1 cellular context compared by ENCODE assay signal in the genomic region with DNA sequence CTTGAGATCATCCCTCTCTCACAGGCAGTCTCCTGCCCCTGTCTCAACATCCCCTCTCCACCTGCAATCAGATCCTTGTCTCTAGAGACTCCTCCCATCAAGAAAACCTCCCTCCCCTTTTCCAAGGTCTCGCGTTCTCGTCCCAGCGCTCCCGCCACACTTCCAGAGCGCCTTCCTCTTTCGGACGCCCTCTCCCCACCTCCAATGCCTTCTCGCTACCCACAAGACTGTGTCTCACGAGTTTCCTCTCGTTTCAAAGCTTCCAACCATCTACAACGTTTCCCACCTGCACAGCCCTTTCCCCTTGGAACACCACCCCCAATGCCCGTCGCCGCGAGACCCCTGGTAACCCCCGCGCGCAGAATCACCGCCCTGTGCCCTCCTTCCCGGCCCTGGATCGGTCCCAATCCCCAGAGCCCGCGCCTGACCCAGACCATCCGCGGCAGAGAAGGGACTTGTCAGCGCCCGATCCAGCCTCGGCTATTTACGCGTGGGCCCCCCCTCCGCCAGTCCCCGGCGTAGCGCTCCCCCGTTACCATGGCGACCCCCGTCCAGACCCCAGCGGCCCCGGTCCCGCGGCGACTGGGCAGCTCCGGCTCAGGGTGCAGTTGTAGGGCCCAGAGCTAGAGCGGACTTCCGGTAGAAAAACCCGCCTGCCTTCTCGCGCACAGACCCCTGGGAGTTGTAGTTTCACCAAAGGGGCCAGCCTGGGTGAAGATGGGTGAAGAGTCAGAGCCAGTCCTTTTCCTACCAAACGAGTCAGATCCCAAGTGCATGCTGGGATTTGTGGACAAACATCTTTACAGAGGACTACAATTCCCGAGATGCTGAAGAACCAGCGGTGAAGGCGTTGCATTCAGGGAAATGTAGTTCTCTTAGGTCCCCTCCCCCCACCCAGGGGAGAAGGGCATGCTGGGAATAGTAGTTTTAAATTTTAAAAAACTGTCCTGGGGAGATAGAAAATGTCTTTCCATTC.
A peak's percentile ranks its signal among the peaks of the same experiment; 100 is the strongest.
TF ChIP-seq lines count a peak whose summit lies in the region.

A gene (minus strand): TSS at position 619 of the 976 bp plus-strand sequence. CDS start 80 bp downstream, at position 539.

TF ChIP-seq in K562, 482 proteins besides CTCF, POLR2A, EP300 and RAD21 (continued from another document and continues in another):
- TF ChIP-seq, protein P1, sequence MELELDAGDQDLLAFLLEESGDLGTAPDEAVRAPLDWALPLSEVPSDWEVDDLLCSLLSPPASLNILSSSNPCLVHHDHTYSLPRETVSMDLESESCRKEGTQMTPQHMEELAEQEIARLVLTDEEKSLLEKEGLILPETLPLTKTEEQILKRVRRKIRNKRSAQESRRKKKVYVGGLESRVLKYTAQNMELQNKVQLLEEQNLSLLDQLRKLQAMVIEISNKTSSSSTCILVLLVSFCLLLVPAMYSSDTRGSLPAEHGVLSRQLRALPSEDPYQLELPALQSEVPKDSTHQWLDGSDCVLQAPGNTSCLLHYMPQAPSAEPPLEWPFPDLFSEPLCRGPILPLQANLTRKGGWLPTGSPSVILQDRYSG (tag; conservative IDR thresholded peaks at IDR 0.05; ENCODE audit: low read depth): peak; percentile 85
- TF ChIP-seq, protein P2, sequence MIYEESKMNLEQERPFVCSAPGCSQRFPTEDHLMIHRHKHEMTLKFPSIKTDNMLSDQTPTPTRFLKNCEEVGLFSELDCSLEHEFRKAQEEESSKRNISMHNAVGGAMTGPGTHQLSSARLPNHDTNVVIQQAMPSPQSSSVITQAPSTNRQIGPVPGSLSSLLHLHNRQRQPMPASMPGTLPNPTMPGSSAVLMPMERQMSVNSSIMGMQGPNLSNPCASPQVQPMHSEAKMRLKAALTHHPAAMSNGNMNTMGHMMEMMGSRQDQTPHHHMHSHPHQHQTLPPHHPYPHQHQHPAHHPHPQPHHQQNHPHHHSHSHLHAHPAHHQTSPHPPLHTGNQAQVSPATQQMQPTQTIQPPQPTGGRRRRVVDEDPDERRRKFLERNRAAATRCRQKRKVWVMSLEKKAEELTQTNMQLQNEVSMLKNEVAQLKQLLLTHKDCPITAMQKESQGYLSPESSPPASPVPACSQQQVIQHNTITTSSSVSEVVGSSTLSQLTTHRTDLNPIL (CRISPR knock-in tag; IDR thresholded peaks at IDR 0.05): no peak
- TF ChIP-seq NR2C1 (IDR thresholded peaks at IDR 0.05) (peak; percentile 79), NR2C1 (tag; IDR thresholded peaks at IDR 0.05) (peak; percentile 94), RBM17 (IDR thresholded peaks at IDR 0.05; ENCODE audit: borderline replicate concordance, low read depth, low read length) (no peak), KDM1A (IDR thresholded peaks at IDR 0.05) (no peak), FOXJ3 (CRISPR knock-in tag; IDR thresholded peaks at IDR 0.05) (no peak), GATAD2A (IDR thresholded peaks at IDR 0.05) (no peak), DIDO1 (tag; IDR thresholded peaks at IDR 0.05; ENCODE audit: low read depth) (no peak), GTF2F1 (IDR thresholded peaks at IDR 0.05; ENCODE audit: low read depth, low read length) (no peak), POU5F1 (IDR thresholded peaks at IDR 0.05; ENCODE audit: borderline replicate concordance, low read depth, low read length, partially characterized antibody) (peak; percentile 92), EGR1 (conservative IDR thresholded peaks at IDR 0.05) (no peak), NRF1 (conservative IDR thresholded peaks at IDR 0.05 in 1 of 2, IDR thresholded peaks at IDR 0.05 in 1 of 2) (peak; percentile 74 to 78), HDAC1 (IDR thresholded peaks at IDR 0.05) (peak in 1 of 2 experiments; percentile 84; a peak in 2 of 4 replicates), TRIM24 (IDR thresholded peaks at IDR 0.05) (no peak), CAMTA2 (CRISPR knock-in tag; conservative IDR thresholded peaks at IDR 0.05) (no peak), KHSRP (IDR thresholded peaks at IDR 0.05) (no peak), CBX5 (IDR thresholded peaks at IDR 0.05; ENCODE audit: borderline replicate concordance, low read depth) (no peak), HMGN3 (IDR thresholded peaks at IDR 0.05; ENCODE audit: borderline replicate concordance, extremely low read depth, insufficient read length, low read depth, low read length) (peak; percentile 62), NR1H2 (CRISPR knock-in tag; IDR thresholded peaks at IDR 0.05) (0 out of 2 replicates have a peak, but pooled peaks have one; percentile 5), SRSF1 (IDR thresholded peaks at IDR 0.05; ENCODE audit: low read depth, low read length) (no peak), ATF1 (CRISPR knock-in tag; IDR thresholded peaks at IDR 0.05) (no peak), ATF1 (tag; IDR thresholded peaks at IDR 0.05) (peak; percentile 84), HDAC3 (IDR thresholded peaks at IDR 0.05; ENCODE audit: borderline replicate concordance, partially characterized antibody) (no peak), TAF15 (IDR thresholded peaks at IDR 0.05; ENCODE audit: low read depth, low read length) (no peak), TEAD2 (tag; IDR thresholded peaks at IDR 0.05) (no peak; the same call in 1 of the 2 replicates), TARDBP (IDR thresholded peaks at IDR 0.05) (no peak; the same call in 1 of the 2 replicates), SNIP1 (IDR thresholded peaks at IDR 0.05; ENCODE audit: low read depth) (no peak), PURB (CRISPR knock-in tag; IDR thresholded peaks at IDR 0.05; ENCODE audit: low read depth) (no peak), BRD9 (IDR thresholded peaks at IDR 0.05; ENCODE audit: low read depth, partially characterized antibody) (no peak), ILK (tag; IDR thresholded peaks at IDR 0.05; ENCODE audit: borderline replicate concordance, low read depth) (no peak), CBX1 (IDR thresholded peaks at IDR 0.05; ENCODE audit: low read depth) (0 out of 2 replicates have a peak, but pooled peaks have one; percentile 41), LEF1 (IDR thresholded peaks at IDR 0.05) (no peak), ELF4 (CRISPR knock-in tag; IDR thresholded peaks at IDR 0.05) (peak; percentile 39), ZNF551 (CRISPR knock-in tag; IDR thresholded peaks at IDR 0.05) (no peak), SLC30A9 (CRISPR knock-in tag; IDR thresholded peaks at IDR 0.05) (no peak), HCFC1 (IDR thresholded peaks at IDR 0.05; ENCODE audit: low read depth, low read length) (peak; percentile 99)
- TF ChIP-seq, protein P3, sequence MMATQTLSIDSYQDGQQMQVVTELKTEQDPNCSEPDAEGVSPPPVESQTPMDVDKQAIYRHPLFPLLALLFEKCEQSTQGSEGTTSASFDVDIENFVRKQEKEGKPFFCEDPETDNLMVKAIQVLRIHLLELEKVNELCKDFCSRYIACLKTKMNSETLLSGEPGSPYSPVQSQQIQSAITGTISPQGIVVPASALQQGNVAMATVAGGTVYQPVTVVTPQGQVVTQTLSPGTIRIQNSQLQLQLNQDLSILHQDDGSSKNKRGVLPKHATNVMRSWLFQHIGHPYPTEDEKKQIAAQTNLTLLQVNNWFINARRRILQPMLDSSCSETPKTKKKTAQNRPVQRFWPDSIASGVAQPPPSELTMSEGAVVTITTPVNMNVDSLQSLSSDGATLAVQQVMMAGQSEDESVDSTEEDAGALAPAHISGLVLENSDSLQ (IDR thresholded peaks at IDR 0.05): 0 out of 2 replicates have a peak, but pooled peaks have one; percentile 3
- TF ChIP-seq, protein P4, sequence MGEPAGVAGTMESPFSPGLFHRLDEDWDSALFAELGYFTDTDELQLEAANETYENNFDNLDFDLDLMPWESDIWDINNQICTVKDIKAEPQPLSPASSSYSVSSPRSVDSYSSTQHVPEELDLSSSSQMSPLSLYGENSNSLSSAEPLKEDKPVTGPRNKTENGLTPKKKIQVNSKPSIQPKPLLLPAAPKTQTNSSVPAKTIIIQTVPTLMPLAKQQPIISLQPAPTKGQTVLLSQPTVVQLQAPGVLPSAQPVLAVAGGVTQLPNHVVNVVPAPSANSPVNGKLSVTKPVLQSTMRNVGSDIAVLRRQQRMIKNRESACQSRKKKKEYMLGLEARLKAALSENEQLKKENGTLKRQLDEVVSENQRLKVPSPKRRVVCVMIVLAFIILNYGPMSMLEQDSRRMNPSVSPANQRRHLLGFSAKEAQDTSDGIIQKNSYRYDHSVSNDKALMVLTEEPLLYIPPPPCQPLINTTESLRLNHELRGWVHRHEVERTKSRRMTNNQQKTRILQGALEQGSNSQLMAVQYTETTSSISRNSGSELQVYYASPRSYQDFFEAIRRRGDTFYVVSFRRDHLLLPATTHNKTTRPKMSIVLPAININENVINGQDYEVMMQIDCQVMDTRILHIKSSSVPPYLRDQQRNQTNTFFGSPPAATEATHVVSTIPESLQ (CRISPR knock-in tag; IDR thresholded peaks at IDR 0.05): no peak
- TF ChIP-seq, protein P5, sequence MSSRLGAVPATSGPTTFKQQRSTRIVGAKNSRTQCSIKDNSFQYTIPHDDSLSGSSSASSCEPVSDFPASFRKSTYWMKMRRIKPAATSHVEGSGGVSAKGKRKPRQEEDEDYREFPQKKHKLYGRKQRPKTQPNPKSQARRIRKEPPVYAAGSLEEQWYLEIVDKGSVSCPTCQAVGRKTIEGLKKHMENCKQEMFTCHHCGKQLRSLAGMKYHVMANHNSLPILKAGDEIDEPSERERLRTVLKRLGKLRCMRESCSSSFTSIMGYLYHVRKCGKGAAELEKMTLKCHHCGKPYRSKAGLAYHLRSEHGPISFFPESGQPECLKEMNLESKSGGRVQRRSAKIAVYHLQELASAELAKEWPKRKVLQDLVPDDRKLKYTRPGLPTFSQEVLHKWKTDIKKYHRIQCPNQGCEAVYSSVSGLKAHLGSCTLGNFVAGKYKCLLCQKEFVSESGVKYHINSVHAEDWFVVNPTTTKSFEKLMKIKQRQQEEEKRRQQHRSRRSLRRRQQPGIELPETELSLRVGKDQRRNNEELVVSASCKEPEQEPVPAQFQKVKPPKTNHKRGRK (tag; IDR thresholded peaks at IDR 0.05): no peak
- TF ChIP-seq, protein P6, sequence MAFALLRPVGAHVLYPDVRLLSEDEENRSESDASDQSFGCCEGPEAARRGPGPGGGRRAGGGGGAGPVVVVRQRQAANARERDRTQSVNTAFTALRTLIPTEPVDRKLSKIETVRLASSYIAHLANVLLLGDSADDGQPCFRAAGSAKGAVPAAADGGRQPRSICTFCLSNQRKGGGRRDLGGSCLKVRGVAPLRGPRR (CRISPR knock-in tag; IDR thresholded peaks at IDR 0.05): no peak
- TF ChIP-seq, protein P7, sequence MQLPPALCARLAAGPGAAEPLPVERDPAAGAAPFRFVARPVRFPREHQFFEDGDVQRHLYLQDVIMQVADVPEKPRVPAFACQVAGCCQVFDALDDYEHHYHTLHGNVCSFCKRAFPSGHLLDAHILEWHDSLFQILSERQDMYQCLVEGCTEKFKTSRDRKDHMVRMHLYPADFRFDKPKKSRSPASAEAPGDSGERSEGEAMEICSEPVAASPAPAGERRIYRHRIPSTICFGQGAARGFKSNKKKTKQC (CRISPR knock-in tag; IDR thresholded peaks at IDR 0.05): 0 out of 2 replicates have a peak, but pooled peaks have one; percentile 13
- TF ChIP-seq, protein P8, sequence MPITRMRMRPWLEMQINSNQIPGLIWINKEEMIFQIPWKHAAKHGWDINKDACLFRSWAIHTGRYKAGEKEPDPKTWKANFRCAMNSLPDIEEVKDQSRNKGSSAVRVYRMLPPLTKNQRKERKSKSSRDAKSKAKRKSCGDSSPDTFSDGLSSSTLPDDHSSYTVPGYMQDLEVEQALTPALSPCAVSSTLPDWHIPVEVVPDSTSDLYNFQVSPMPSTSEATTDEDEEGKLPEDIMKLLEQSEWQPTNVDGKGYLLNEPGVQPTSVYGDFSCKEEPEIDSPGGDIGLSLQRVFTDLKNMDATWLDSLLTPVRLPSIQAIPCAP (CRISPR knock-in tag; IDR thresholded peaks at IDR 0.05; ENCODE audit: borderline replicate concordance): no peak
- TF ChIP-seq, protein P9, sequence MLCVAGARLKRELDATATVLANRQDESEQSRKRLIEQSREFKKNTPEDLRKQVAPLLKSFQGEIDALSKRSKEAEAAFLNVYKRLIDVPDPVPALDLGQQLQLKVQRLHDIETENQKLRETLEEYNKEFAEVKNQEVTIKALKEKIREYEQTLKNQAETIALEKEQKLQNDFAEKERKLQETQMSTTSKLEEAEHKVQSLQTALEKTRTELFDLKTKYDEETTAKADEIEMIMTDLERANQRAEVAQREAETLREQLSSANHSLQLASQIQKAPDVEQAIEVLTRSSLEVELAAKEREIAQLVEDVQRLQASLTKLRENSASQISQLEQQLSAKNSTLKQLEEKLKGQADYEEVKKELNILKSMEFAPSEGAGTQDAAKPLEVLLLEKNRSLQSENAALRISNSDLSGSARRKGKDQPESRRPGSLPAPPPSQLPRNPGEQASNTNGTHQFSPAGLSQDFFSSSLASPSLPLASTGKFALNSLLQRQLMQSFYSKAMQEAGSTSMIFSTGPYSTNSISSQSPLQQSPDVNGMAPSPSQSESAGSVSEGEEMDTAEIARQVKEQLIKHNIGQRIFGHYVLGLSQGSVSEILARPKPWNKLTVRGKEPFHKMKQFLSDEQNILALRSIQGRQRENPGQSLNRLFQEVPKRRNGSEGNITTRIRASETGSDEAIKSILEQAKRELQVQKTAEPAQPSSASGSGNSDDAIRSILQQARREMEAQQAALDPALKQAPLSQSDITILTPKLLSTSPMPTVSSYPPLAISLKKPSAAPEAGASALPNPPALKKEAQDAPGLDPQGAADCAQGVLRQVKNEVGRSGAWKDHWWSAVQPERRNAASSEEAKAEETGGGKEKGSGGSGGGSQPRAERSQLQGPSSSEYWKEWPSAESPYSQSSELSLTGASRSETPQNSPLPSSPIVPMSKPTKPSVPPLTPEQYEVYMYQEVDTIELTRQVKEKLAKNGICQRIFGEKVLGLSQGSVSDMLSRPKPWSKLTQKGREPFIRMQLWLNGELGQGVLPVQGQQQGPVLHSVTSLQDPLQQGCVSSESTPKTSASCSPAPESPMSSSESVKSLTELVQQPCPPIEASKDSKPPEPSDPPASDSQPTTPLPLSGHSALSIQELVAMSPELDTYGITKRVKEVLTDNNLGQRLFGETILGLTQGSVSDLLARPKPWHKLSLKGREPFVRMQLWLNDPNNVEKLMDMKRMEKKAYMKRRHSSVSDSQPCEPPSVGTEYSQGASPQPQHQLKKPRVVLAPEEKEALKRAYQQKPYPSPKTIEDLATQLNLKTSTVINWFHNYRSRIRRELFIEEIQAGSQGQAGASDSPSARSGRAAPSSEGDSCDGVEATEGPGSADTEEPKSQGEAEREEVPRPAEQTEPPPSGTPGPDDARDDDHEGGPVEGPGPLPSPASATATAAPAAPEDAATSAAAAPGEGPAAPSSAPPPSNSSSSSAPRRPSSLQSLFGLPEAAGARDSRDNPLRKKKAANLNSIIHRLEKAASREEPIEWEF (CRISPR knock-in tag; IDR thresholded peaks at IDR 0.05): no peak
- TF ChIP-seq, protein P10, sequence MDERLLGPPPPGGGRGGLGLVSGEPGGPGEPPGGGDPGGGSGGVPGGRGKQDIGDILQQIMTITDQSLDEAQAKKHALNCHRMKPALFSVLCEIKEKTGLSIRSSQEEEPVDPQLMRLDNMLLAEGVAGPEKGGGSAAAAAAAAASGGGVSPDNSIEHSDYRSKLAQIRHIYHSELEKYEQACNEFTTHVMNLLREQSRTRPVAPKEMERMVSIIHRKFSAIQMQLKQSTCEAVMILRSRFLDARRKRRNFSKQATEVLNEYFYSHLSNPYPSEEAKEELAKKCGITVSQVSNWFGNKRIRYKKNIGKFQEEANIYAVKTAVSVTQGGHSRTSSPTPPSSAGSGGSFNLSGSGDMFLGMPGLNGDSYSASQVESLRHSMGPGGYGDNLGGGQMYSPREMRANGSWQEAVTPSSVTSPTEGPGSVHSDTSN (CRISPR knock-in tag; IDR thresholded peaks at IDR 0.05; ENCODE audit: low read depth): no peak
- TF ChIP-seq, protein P10 (tag; conservative IDR thresholded peaks at IDR 0.05; ENCODE audit: low read depth): no peak
